23 cellular contexts compared by ENCODE assay signal in genomic region chr21:46171996-46172862, GRCh38. TPM values are rescaled to one million over a fixed set of nuclear protein-coding genes. Genes with fewer than 3 reads are reported as not detected.
DNase-seq lines count a peak whose midpoint lies in the region; ATAC-seq and TF ChIP-seq lines count a peak whose summit lies in the region.
"Had no signal": no experiment of that assay in that cellular context is flagged by ENCODE, and none has a peak within 500 bp of the region (broad histone marks: within the 10 kb centered on the region; RNA-seq: fewer than 3 reads in every experiment).

No MANE protein-coding gene starts in this region.

- TF ChIP-seq CTCF in endothelial cell (IDR thresholded peaks at IDR 0.05; ENCODE audit: unreplicated experiment): no peak
- no peak for TF ChIP-seq CTCF in upper lobe of right lung (IDR thresholded peaks at IDR 0.05)
- TF ChIP-seq CTCF in GM10266 (IDR thresholded peaks at IDR 0.05; ENCODE audit: control insufficient read depth, insufficient read depth, low read depth, missing control alignments): no peak

- peaks cover 20% of the 10 kb centered on the region for H3K9me3 Mint-ChIP-seq in activated T-cell treated with anti-CD3 and anti-CD28 coated beads, Interleukin-2, amount 50 U/mL, for 24 hours
- no peaks in the 10 kb centered on the region for H3K9me3 Mint-ChIP-seq in endothelial cell (ENCODE audit: unreplicated experiment)

- no peaks in the 10 kb centered on the region for H3K27me3 ChIP-seq in upper lobe of right lung
- H3K27me3 ChIP-seq: BLaER1 treated with 17β-estradiol and CSF1 and Interleukin-3, amounts not matched to agents 10 nM and 100 nM; left lung had no signal

- intact Hi-C loops in upper lobe of right lung (cut with DNase I): no loop called here

- no peak overlapping the region for H3K4me3 ChIP-seq in upper lobe of right lung
- H3K4me3 ChIP-seq: A549; BLaER1 treated with 17β-estradiol and CSF1 and Interleukin-3, amounts not matched to agents 10 nM and 100 nM; left lung; SJSA1; stomach had no signal

- H3K27ac Mint-ChIP-seq in activated T-cell treated with anti-CD3 and anti-CD28 coated beads, Interleukin-2, amount 50 U/mL, for 24 hours: no peak overlapping the region
- H3K27ac Mint-ChIP-seq in endothelial cell (ENCODE audit: unreplicated experiment): peak overlapping the region; percentile 1

- peak; percentile 13 for DNase-seq in activated T-cell treated with anti-CD3 and anti-CD28 coated beads, Interleukin-2, amount 50 U/mL, for 24 hours
- no peak for DNase-seq in activated T-cell treated with anti-CD3 and anti-CD28 coated beads, Interleukin-2, amount 50 U/mL, for 1 hour
- DNase-seq in endothelial cell (ENCODE audit: low spot score) (no peak), mesenteric fat pad (ENCODE audit: low spot score) (peak; percentile 72), upper lobe of right lung (peak; percentile 30), GM10266 (ENCODE audit: extremely low spot score) (no peak)
- DNase-seq: foreskin keratinocyte, HCEC 1CT, NCI-H1105, NCI-H2171 treated with DMSO at 0.1 percent for 48 hours, NCI-H748 treated with DMSO at 0.1 percent for 48 hours, stomach had no signal

- no peaks in the 10 kb centered on the region for H3K27me3 Mint-ChIP-seq in activated T-cell treated with anti-CD3 and anti-CD28 coated beads, Interleukin-2, amount 50 U/mL, for 24 hours
- H3K27me3 Mint-ChIP-seq in endothelial cell (ENCODE audit: unreplicated experiment): peaks cover 7% of the 10 kb centered on the region

- peaks cover 4% of the 10 kb centered on the region for H3K36me3 Mint-ChIP-seq in activated T-cell treated with anti-CD3 and anti-CD28 coated beads, Interleukin-2, amount 50 U/mL, for 24 hours (ENCODE audit: low read depth)
- H3K36me3 Mint-ChIP-seq in endothelial cell (ENCODE audit: low read depth, unreplicated experiment): peaks cover 16% of the 10 kb centered on the region

- TF ChIP-seq POLR2A in GM18505 (IDR thresholded peaks at IDR 0.05; ENCODE audit: borderline replicate concordance, extremely low read depth, insufficient read depth, insufficient read length): no peak

- H3K4me3 Mint-ChIP-seq in activated T-cell treated with anti-CD3 and anti-CD28 coated beads, Interleukin-2, amount 50 U/mL, for 24 hours: no peak overlapping the region
- no peak overlapping the region for H3K4me3 Mint-ChIP-seq in endothelial cell (ENCODE audit: unreplicated experiment)
- H3K4me3 Mint-ChIP-seq: activated T-helper 17 cell treated with anti-CD3 and anti-CD28 coated beads, Interleukin-2, amount 50 U/mL, for 72 hours; T-helper 1 cell treated with Interleukin-12 subunit alpha and Interleukin-12 subunit beta and Interleukin-4 antibody, amounts not matched to agents 30 μg/mL and 1 μg/mL, for 36 hours had no signal

- ATAC-seq in upper lobe of right lung (peak; percentile 13), GM21825 (IDR thresholded peaks at IDR 0.05; ENCODE audit: unreplicated experiment) (no peak), GM18505 (IDR thresholded peaks at IDR 0.05; ENCODE audit: unreplicated experiment) (no peak)
- ATAC-seq: A549; activated T-helper 17 cell treated with anti-CD3 and anti-CD28 coated beads, Interleukin-2, amount 50 U/mL, for 72 hours; foreskin keratinocyte; left lung had no signal

- H3K36me3 ChIP-seq in upper lobe of right lung: no peaks in the 10 kb centered on the region
- H3K36me3 ChIP-seq: BLaER1 treated with 17β-estradiol and CSF1 and Interleukin-3, amounts not matched to agents 10 nM and 100 nM; left lung; SJSA1 had no signal

- no peaks in the 10 kb centered on the region for H3K9me3 ChIP-seq in upper lobe of right lung

- peaks cover 6% of the 10 kb centered on the region for H3K4me1 Mint-ChIP-seq in activated T-cell treated with anti-CD3 and anti-CD28 coated beads, Interleukin-2, amount 50 U/mL, for 24 hours (ENCODE audit: low read depth)
- H3K4me1 Mint-ChIP-seq in endothelial cell (ENCODE audit: unreplicated experiment): peaks cover 4% of the 10 kb centered on the region
- H3K4me1 Mint-ChIP-seq: activated T-helper 17 cell treated with anti-CD3 and anti-CD28 coated beads, Interleukin-2, amount 50 U/mL, for 72 hours had no signal

- no peaks in the 10 kb centered on the region for H3K4me1 ChIP-seq in upper lobe of right lung
- H3K4me1 ChIP-seq: A549, foreskin keratinocyte, left lung, SJSA1, stomach had no signal

- no peak overlapping the region for H3K27ac ChIP-seq in upper lobe of right lung
- H3K27ac ChIP-seq: A549; BLaER1 treated with 17β-estradiol and CSF1 and Interleukin-3, amounts not matched to agents 10 nM and 100 nM; epithelial cell of prostate; foreskin keratinocyte; left lung; SJSA1; stomach; VCaP had no signal

RNA-seq across cellular contexts. Expression of gene SPATC1L, which starts 12.0 kb away (rescaled TPM):
- total RNA-seq in endothelial cell (ENCODE audit: unreplicated experiment) (25.3 TPM), mesenteric fat pad (5.9 TPM), upper lobe of right lung (4.7 TPM)

RNA-seq across cellular contexts. Expression of gene FTCD, which starts 16.9 kb away (rescaled TPM):
- total RNA-seq in endothelial cell (ENCODE audit: unreplicated experiment) (1.5 TPM), mesenteric fat pad (0.32 TPM), upper lobe of right lung (0.46 TPM)
- total RNA-seq: dermis microvascular lymphatic vessel endothelial cell, foreskin keratinocyte, SJSA1 had no signal

RNA-seq across cellular contexts. Expression of gene LSS, which starts 56.3 kb away (rescaled TPM):
- total RNA-seq in endothelial cell (ENCODE audit: unreplicated experiment) (157 TPM), mesenteric fat pad (81.3 TPM), upper lobe of right lung (108 TPM)

Comparison
In these comparisons a context has a peak if more than half of its experiments do, and no peak if none do; other contexts are left out.
1. DNase-seq: peak in activated T-cell treated with anti-CD3 and anti-CD28 coated beads, Interleukin-2, amount 50 U/mL, for 24 hours (single experiment), mesenteric fat pad (single experiment) and upper lobe of right lung (single experiment); none in activated T-cell treated with anti-CD3 and anti-CD28 coated beads, Interleukin-2, amount 50 U/mL, for 1 hour (single experiment), endothelial cell (single experiment) and GM10266 (single experiment).